In the genomic region with DNA sequence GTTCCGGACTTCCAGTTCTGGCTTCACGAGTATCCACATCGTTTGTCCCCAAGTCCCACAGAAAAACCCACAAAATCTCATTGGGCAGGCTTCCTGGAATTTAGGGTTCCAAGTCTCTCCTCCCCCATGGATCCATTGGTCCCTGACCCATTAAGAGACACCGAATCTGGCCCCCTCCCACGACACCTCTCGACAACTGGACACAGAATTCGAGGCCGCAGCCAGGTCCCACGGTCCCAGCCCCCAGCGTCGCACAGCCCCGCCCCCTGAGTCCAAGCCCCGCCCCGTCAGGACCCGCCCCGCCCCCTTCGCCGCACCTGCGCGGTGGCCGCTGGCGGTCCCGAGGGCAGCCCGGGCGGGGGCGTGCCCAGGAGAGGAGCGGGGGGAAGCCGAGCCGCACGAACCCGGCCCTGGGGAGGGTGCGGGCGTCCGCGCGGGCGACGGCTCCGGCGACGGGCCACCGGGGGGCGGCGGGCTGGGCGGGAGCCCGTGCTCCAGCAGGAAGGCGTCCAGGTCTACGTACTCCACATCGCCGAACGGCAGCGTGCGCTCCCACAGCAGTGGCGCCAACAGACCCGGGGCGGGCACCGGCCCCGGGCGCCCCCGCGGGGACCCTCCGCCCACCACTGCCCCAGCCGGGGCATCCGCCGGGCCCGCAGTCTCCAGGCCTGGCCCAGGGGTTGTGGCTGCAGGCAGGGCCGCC, we compare ENCODE assay signal across 8 cellular contexts. TPM values are rescaled to one million over a fixed set of nuclear protein-coding genes. Genes with fewer than 3 reads are reported as not detected.
DNase-seq lines count a peak whose midpoint lies in the region; ATAC-seq and TF ChIP-seq lines count a peak whose summit lies in the region.

No MANE protein-coding gene starts in this region.

- H3K4me1 Mint-ChIP-seq in activated T-cell treated with anti-CD3 and anti-CD28 coated beads, Interleukin-2, amount 50 U/mL, for 24 hours (ENCODE audit: low read depth), result peaks cover 75% of the 10 kb centered on the region
- H3K4me1 Mint-ChIP-seq in nephron, result peaks cover 34% of the 10 kb centered on the region

- intact Hi-C loops in esophagus squamous epithelium (cut with DNase I), result no loop called here

- TF ChIP-seq CTCF in esophagus squamous epithelium (IDR thresholded peaks at IDR 0.05) (no peak), nephron (IDR thresholded peaks at IDR 0.05; ENCODE audit: unreplicated experiment in 3 of 3) (no peak)

- H3K27ac Mint-ChIP-seq in activated T-cell treated with anti-CD3 and anti-CD28 coated beads, Interleukin-2, amount 50 U/mL, for 24 hours, result peak overlapping the region; percentile 98
- peak overlapping the region in 2 of 3 experiments; percentile 43 to 97 for H3K27ac Mint-ChIP-seq in nephron

- 0 to 8% methylated on average over 3 of the region's 67 CpGs for WGBS in esophagus squamous epithelium, 2 donors

- peak overlapping the region; percentile 63 to 86 (median 76) for H3K4me3 ChIP-seq in esophagus squamous epithelium

- peak overlapping the region; percentile 95 to 98 (median 96) for H3K27ac ChIP-seq in esophagus squamous epithelium
- H3K27ac ChIP-seq in substantia nigra (ENCODE audit: low read depth, low read length, poor library complexity, severe bottlenecking), result peak overlapping the region; percentile 99

- H3K27me3 Mint-ChIP-seq in activated T-cell treated with anti-CD3 and anti-CD28 coated beads, Interleukin-2, amount 50 U/mL, for 24 hours, result no peaks in the 10 kb centered on the region
- no peaks in the 10 kb centered on the region for H3K27me3 Mint-ChIP-seq in nephron (ENCODE audit: low read depth)

- H3K27me3 ChIP-seq in esophagus squamous epithelium, result no peaks in the 10 kb centered on the region

- no peaks in the 10 kb centered on the region for H3K9me3 Mint-ChIP-seq in activated T-cell treated with anti-CD3 and anti-CD28 coated beads, Interleukin-2, amount 50 U/mL, for 24 hours
- no peaks in the 10 kb centered on the region for H3K9me3 Mint-ChIP-seq in nephron

- peaks cover 45 to 86% (median 52%) of the 10 kb centered on the region in 3 donors for H3K4me1 ChIP-seq in esophagus squamous epithelium

- ATAC-seq in HG02840 (IDR thresholded peaks at IDR 0.05; ENCODE audit: low FRiP score, unreplicated experiment), result no peak

- TF ChIP-seq POLR2A in GM19193 (IDR thresholded peaks at IDR 0.05; ENCODE audit: extremely low read depth, insufficient read depth, insufficient read length) (peak; percentile 44), esophagus squamous epithelium (IDR thresholded peaks at IDR 0.05) (peak in 3 of 4 donors; percentile 68 to 92 (median 85))

- peaks cover 18% of the 10 kb centered on the region for H3K36me3 Mint-ChIP-seq in activated T-cell treated with anti-CD3 and anti-CD28 coated beads, Interleukin-2, amount 50 U/mL, for 24 hours (ENCODE audit: low read depth)
- peaks cover 5% of the 10 kb centered on the region for H3K36me3 Mint-ChIP-seq in nephron (ENCODE audit: low read depth)

- H3K4me3 Mint-ChIP-seq in activated T-cell treated with anti-CD3 and anti-CD28 coated beads, Interleukin-2, amount 50 U/mL, for 24 hours, result peak overlapping the region; percentile 82
- peak overlapping the region; percentile 86 to 97 (median 86) for H3K4me3 Mint-ChIP-seq in nephron

- peaks cover 0 to 27% (median 0%) of the 10 kb centered on the region in 3 donors for H3K36me3 ChIP-seq in esophagus squamous epithelium

- H3K9me3 ChIP-seq in esophagus squamous epithelium, result no peaks in the 10 kb centered on the region

- DNase-seq in AG08395 (ENCODE audit: low spot score), result peak; percentile 67
- DNase-seq in NOMO-1 treated with DMSO at 0.1 percent for 48 hours (lab: John Stamatoyannopoulos, UW; ENCODE audit: unreplicated experiment), result peak; percentile 22
- DNase-seq in activated T-cell treated with anti-CD3 and anti-CD28 coated beads, Interleukin-2, amount 50 U/mL, for 24 hours, result peak; percentile 88
- DNase-seq in esophagus squamous epithelium (lab: John Stamatoyannopoulos, UW), result no peak
- DNase-seq in substantia nigra (lab: John Stamatoyannopoulos, UW), result peak in 43 of 49 donors; percentile 25 to 86 (median 57)

RNA-seq across cellular contexts. Expression of a gene that starts 1.8 kb away (rescaled TPM):
- total RNA-seq in esophagus squamous epithelium, result 10 to 100 TPM in 3 of 4 donors, 1 to 10 TPM in 1; 4.2 to 16.2 (median 11.7) TPM

RNA-seq across cellular contexts. Expression of a gene that starts 10.6 kb away (rescaled TPM):
- 1 to 10 TPM; 1.4 to 6.9 (median 5.2) TPM for total RNA-seq in esophagus squamous epithelium

RNA-seq across cellular contexts. Expression of a gene that starts 16.1 kb away (rescaled TPM):
- 10 to 100 TPM in 2 of 4 donors, 1 to 10 TPM in 2; 7.0 to 10.9 (median 9.7) TPM for total RNA-seq in esophagus squamous epithelium

RNA-seq across cellular contexts. Expression of a gene that starts 16.4 kb away (rescaled TPM):
- 1,000 to 10,000 TPM; 1,870 to 2,808 (median 2,491) TPM for total RNA-seq in esophagus squamous epithelium

RNA-seq across cellular contexts. Expression of a gene that starts 20.5 kb away (rescaled TPM):
- 10 to 100 TPM in 1 of 4 donors, 1 to 10 TPM in 3; 3.1 to 12.3 (median 8.6) TPM for total RNA-seq in esophagus squamous epithelium
